ENCODE assay signal across 11 cellular contexts in genomic region chr16:57689772-57690558, GRCh38. TPM values are rescaled to one million over a fixed set of nuclear protein-coding genes. Genes with fewer than 3 reads are reported as not detected.
A peak's percentile ranks its signal among the peaks of the same experiment; 100 is the strongest.
DNase-seq lines count a peak whose midpoint lies in the region; ATAC-seq, FAIRE-seq and TF ChIP-seq lines count a peak whose summit lies in the region.
"Had no signal": no experiment of that assay in that cellular context is flagged by ENCODE, and none has a peak within 500 bp of the region (broad histone marks: within the 10 kb centered on the region; RNA-seq: fewer than 3 reads in every experiment).

No MANE protein-coding gene starts in this region.

- H3K36me3 ChIP-seq in right atrium auricular region, result no peaks in the 10 kb centered on the region

- TF ChIP-seq CTCF in right atrium auricular region (IDR thresholded peaks at IDR 0.05), result no peak

- H3K9me3 Mint-ChIP-seq in natural killer cell treated with Interleukin-12 subunit alpha and Interleukin-12 subunit beta and Interleukin-15 and Interleukin-18, amount 100 ng/mL, for 72 hours, result no peaks in the 10 kb centered on the region

- peak overlapping the region; percentile 82 to 95 for H3K27ac Mint-ChIP-seq in natural killer cell treated with Interleukin-12 subunit alpha and Interleukin-12 subunit beta and Interleukin-15 and Interleukin-18, amount 100 ng/mL, for 72 hours

- peak; percentile 76 for DNase-seq in cardiac septum (ENCODE audit: low spot score)
- DNase-seq in right atrium auricular region (ENCODE audit: low spot score), result no peak
- peak; percentile 4 for DNase-seq in activated T-cell treated with anti-CD3 and anti-CD28 coated beads for 24 hours (ENCODE audit: low read depth)
- DNase-seq in natural killer cell treated with Interleukin-12 subunit alpha and Interleukin-12 subunit beta and Interleukin-15 and Interleukin-18, amount 100 ng/mL, for 72 hours (ENCODE audit: low spot score), result peak; percentile 84
- no peak for DNase-seq in NCI-H2196 treated with DMSO at 0.1 percent for 48 hours (lab: John Stamatoyannopoulos, UW; ENCODE audit: unreplicated experiment)
- no peak for DNase-seq in frontal cortex (ENCODE audit: low spot score in 2 of 2)
- no peak for DNase-seq in anterior cingulate cortex (lab: John Stamatoyannopoulos, UW)

- peak overlapping the region; percentile 59 for H3K4me3 Mint-ChIP-seq in natural killer cell treated with Interleukin-12 subunit alpha and Interleukin-12 subunit beta and Interleukin-15 and Interleukin-18, amount 100 ng/mL, for 72 hours

- intact Hi-C loops in cardiac septum (cut with DNase I), result no loop called here

- no peaks in the 10 kb centered on the region for H3K4me1 ChIP-seq in right atrium auricular region

- H3K27me3 ChIP-seq in right atrium auricular region, result no peaks in the 10 kb centered on the region

- H3K36me3 Mint-ChIP-seq in natural killer cell treated with Interleukin-12 subunit alpha and Interleukin-12 subunit beta and Interleukin-15 and Interleukin-18, amount 100 ng/mL, for 72 hours, result no peaks in the 10 kb centered on the region

- no peak for FAIRE-seq in frontal cortex (lab: Jason Lieb, UNC)

- H3K4me3 ChIP-seq in right atrium auricular region, result no peak overlapping the region

- H3K9me3 ChIP-seq in right atrium auricular region, result no peaks in the 10 kb centered on the region

- peaks cover 32 to 35% of the 10 kb centered on the region in 2 donors for H3K4me1 Mint-ChIP-seq in natural killer cell treated with Interleukin-12 subunit alpha and Interleukin-12 subunit beta and Interleukin-15 and Interleukin-18, amount 100 ng/mL, for 72 hours (ENCODE audit: low read depth in 2 of 2)

- no peak overlapping the region for H3K27ac ChIP-seq in right atrium auricular region
- H3K27ac ChIP-seq: C4-2B had no signal

- H3K27me3 Mint-ChIP-seq in natural killer cell treated with Interleukin-12 subunit alpha and Interleukin-12 subunit beta and Interleukin-15 and Interleukin-18, amount 100 ng/mL, for 72 hours, result no peaks in the 10 kb centered on the region

- ATAC-seq in HG03432 (IDR thresholded peaks at IDR 0.05; ENCODE audit: unreplicated experiment), result peak; percentile 73
- peak; percentile 84 to 87 for ATAC-seq in natural killer cell treated with Interleukin-12 subunit alpha and Interleukin-12 subunit beta and Interleukin-15 and Interleukin-18, amount 100 ng/mL, for 72 hours

RNA-seq across cellular contexts. Expression of gene DRC7, which starts 4.6 kb away (rescaled TPM):
- total RNA-seq in cardiac septum, result not detected
- not detected for total RNA-seq in right atrium auricular region
- total RNA-seq in natural killer cell treated with Interleukin-12 subunit alpha and Interleukin-12 subunit beta and Interleukin-15 and Interleukin-18, amount 100 ng/mL, for 72 hours, result not detected
- under 0.01 TPM for total RNA-seq in frontal cortex
- total RNA-seq: fibroblast of villous mesenchyme, SK-MEL-5 had no signal

RNA-seq across cellular contexts. Expression of gene ADGRG3, which starts 21.9 kb away (rescaled TPM):
- total RNA-seq in cardiac septum (1.0 TPM), right atrium auricular region (1 to 10 TPM in 1 of 2 donors, under 1 TPM in 1; 0.75 to 1.0 TPM), frontal cortex (not detected)
- 10 to 100 TPM; 25.4 to 28.9 TPM for total RNA-seq in natural killer cell treated with Interleukin-12 subunit alpha and Interleukin-12 subunit beta and Interleukin-15 and Interleukin-18, amount 100 ng/mL, for 72 hours
- total RNA-seq: fibroblast of villous mesenchyme, SK-MEL-5 had no signal

RNA-seq across cellular contexts. Expression of gene KATNB1, which starts 45.6 kb away (rescaled TPM):
- 8.9 TPM for total RNA-seq in cardiac septum
- 10 to 100 TPM; 11.7 TPM for total RNA-seq in right atrium auricular region
- total RNA-seq in natural killer cell treated with Interleukin-12 subunit alpha and Interleukin-12 subunit beta and Interleukin-15 and Interleukin-18, amount 100 ng/mL, for 72 hours, result 10 to 100 TPM; 33.7 to 65.3 TPM
- 34.6 TPM for total RNA-seq in frontal cortex

Comparison
In these comparisons a context has a peak if more than half of its experiments do, and no peak if none do; other contexts are left out.
1. DNase-seq: peak in cardiac septum (single experiment), activated T-cell treated with anti-CD3 and anti-CD28 coated beads for 24 hours (single experiment) and natural killer cell treated with Interleukin-12 subunit alpha and Interleukin-12 subunit beta and Interleukin-15 and Interleukin-18, amount 100 ng/mL, for 72 hours (single experiment); none in right atrium auricular region (single experiment), NCI-H2196 treated with DMSO at 0.1 percent for 48 hours (single experiment), frontal cortex (0 of 2) and anterior cingulate cortex (0 of 58).
2. RNA of gene ADGRG3, which starts 21.9 kb away (total RNA-seq): 25.4 to 28.9 TPM in natural killer cell treated with Interleukin-12 subunit alpha and Interleukin-12 subunit beta and Interleukin-15 and Interleukin-18, amount 100 ng/mL, for 72 hours; 0.75 to 1.0 TPM in right atrium auricular region, 1.0 TPM in cardiac septum (single experiment) and not detected in frontal cortex (single experiment); every median in the first group is over 10 times any median in the second.